Comparison of ENCODE assay signal across 13 cellular contexts in genomic region chr10:24255907-24256306, GRCh38. TPM values are rescaled to one million over a fixed set of nuclear protein-coding genes. Genes with fewer than 3 reads are reported as not detected.
DNase-seq lines count a peak whose midpoint lies in the region; ATAC-seq and TF ChIP-seq lines count a peak whose summit lies in the region.
"Had no signal": no experiment of that assay in that cellular context is flagged by ENCODE, and none has a peak within 500 bp of the region (broad histone marks: within the 10 kb centered on the region; RNA-seq: fewer than 3 reads in every experiment).

No MANE protein-coding gene starts in this region.

- TF ChIP-seq CTCF in IMR-90 (conservative IDR thresholded peaks at IDR 0.05; ENCODE audit: low read depth, low read length) (no peak), testis (IDR thresholded peaks at IDR 0.05) (no peak), spleen (IDR thresholded peaks at IDR 0.05 in 8 of 11, conservative IDR thresholded peaks at IDR 0.05 in 3 of 11) (no peak)

- H2AK9ac ChIP-seq in IMR-90 (replicated peaks; ENCODE audit: low read depth, low read length, poor library complexity): no peak overlapping the region

- TF ChIP-seq POLR2A in IMR-90 (IDR thresholded peaks at IDR 0.05; ENCODE audit: low read depth, low read length): no peak
- TF ChIP-seq POLR2A in testis (IDR thresholded peaks at IDR 0.05): no peak
- TF ChIP-seq POLR2A in spleen (IDR thresholded peaks at IDR 0.05): no peak

- no peak overlapping the region for H2AK5ac ChIP-seq in IMR-90 (ENCODE audit: low read depth, low read length)

- no peak overlapping the region for H2BK120ac ChIP-seq in IMR-90 (ENCODE audit: low read depth, low read length)

- no peak overlapping the region for H4K8ac ChIP-seq in IMR-90 (ENCODE audit: low read depth in 2 of 2, low read length in 2 of 2)

- no peak overlapping the region for H3K4me2 ChIP-seq in IMR-90 (ENCODE audit: low read depth, low read length)

- in situ Hi-C loops in IMR-90 (cut with MboI; ENCODE audit: low sequenced_read_pairs): no loop called here

- intact Hi-C loops in IMR-90 (cut with micrococcal nuclease): no loop called here
- intact Hi-C loops in testis (cut with DNase I; ENCODE audit: low total_unique reads): no loop called here
- intact Hi-C loops in spleen (cut with DNase I; ENCODE audit: low total_unique reads): no loop called here

- H3K9ac ChIP-seq in IMR-90 (ENCODE audit: low read depth, low read length): no peak overlapping the region
- H3K9ac ChIP-seq in iPS-15b (ENCODE audit: low read depth, low read length): peak overlapping the region; percentile 12

- H3K79me1 ChIP-seq in IMR-90 (ENCODE audit: low read depth in 1 of 2, low read length in 2 of 2): no peaks in the 10 kb centered on the region

- H2BK5ac ChIP-seq in IMR-90 (ENCODE audit: low read depth, low read length, poor library complexity, severe bottlenecking): no peak overlapping the region

- H2BK20ac ChIP-seq in IMR-90 (ENCODE audit: low read depth, low read length): no peak overlapping the region

- no peak overlapping the region for H3K14ac ChIP-seq in IMR-90 (replicated peaks; ENCODE audit: low read depth, low read length)

- no peak overlapping the region for H4K5ac ChIP-seq in IMR-90 (ENCODE audit: low read depth, low read length)

- dilution Hi-C loops in IMR-90 (cut with HindIII; ENCODE audit: low sequenced_read_pairs, unreplicated experiment): no loop called here

- H2AFZ ChIP-seq in IMR-90 (replicated peaks; ENCODE audit: low read length, poor library complexity): peak overlapping the region; percentile 16

- H3K27ac ChIP-seq in IMR-90 (ENCODE audit: insufficient read depth, low read length): no peak overlapping the region
- H3K27ac ChIP-seq in testis: peak overlapping the region; percentile 36 to 81
- no peak overlapping the region for H3K27ac ChIP-seq in spleen
- H3K27ac ChIP-seq: HL-60, sigmoid colon had no signal

- H2BK15ac ChIP-seq in IMR-90 (ENCODE audit: low read depth, low read length): no peak overlapping the region

- H3K18ac ChIP-seq in IMR-90 (ENCODE audit: low read depth, low read length): no peak overlapping the region; the same call in 1 of the 2 replicates

- no peaks in the 10 kb centered on the region for H3K27me3 ChIP-seq in IMR-90 (ENCODE audit: control insufficient read depth, insufficient read depth, low read length)
- H3K27me3 ChIP-seq in iPS-15b (ENCODE audit: control insufficient read depth, insufficient read depth, low read length): no peaks in the 10 kb centered on the region
- no peaks in the 10 kb centered on the region for H3K27me3 ChIP-seq in testis
- no peaks in the 10 kb centered on the region for H3K27me3 ChIP-seq in spleen (replicated peaks in 1 of 7)
- H3K27me3 ChIP-seq: sigmoid colon had no signal

- DNase-seq in IMR-90: no peak
- peak; percentile 52 for DNase-seq in astrocyte of the hippocampus (ENCODE audit: low read depth, low spot score)
- peak; percentile 46 for DNase-seq in testis
- DNase-seq in COLO829 (ENCODE audit: low spot score): no peak
- DNase-seq in COLO668 (lab: John Stamatoyannopoulos, UW; ENCODE audit: unreplicated experiment): no peak
- DNase-seq in spleen: no peak
- DNase-seq in NCI-H1436 (lab: John Stamatoyannopoulos, UW): no peak
- DNase-seq: activated CD4-positive, alpha-beta T cell treated with anti-CD3 and anti-CD28 coated beads for 48 hours; activated naive CD4-positive, alpha-beta T cell treated with anti-CD3 and anti-CD28 coated beads, Interleukin-2, amount 50 U/mL, for 16 hours; SIG-M5; sigmoid colon had no signal

- H3K4me1 ChIP-seq in IMR-90 (ENCODE audit: control insufficient read depth, insufficient read depth, low read length) (no peaks in the 10 kb centered on the region), iPS-15b (ENCODE audit: control insufficient read depth, insufficient read depth, low read length) (peaks cover 26% of the 10 kb centered on the region), testis (peaks cover 32% of the 10 kb centered on the region), spleen (no peaks in the 10 kb centered on the region)

- POLR2A ChIA-PET in IMR-90 (lab: Charles Lee; ENCODE audit: unreplicated experiment): no interaction called here

- H3K4me3 ChIP-seq in IMR-90 (ENCODE audit: insufficient read depth, low read depth, low read length) (no peak overlapping the region), iPS-15b (ENCODE audit: low read depth, low read length) (peak overlapping the region; percentile 52), testis (no peak overlapping the region), spleen (no peak overlapping the region)
- H3K4me3 ChIP-seq: sigmoid colon had no signal

- no peaks in the 10 kb centered on the region for H4K20me1 ChIP-seq in IMR-90 (ENCODE audit: insufficient read depth, low read length)

- no peak for TF ChIP-seq RAD21 in IMR-90 (IDR thresholded peaks at IDR 0.05; ENCODE audit: low read length)

- no peaks in the 10 kb centered on the region for H3K36me3 ChIP-seq in IMR-90 (ENCODE audit: control insufficient read depth, insufficient read depth, low read length)
- H3K36me3 ChIP-seq in iPS-15b (ENCODE audit: control insufficient read depth, insufficient read depth, low read length): no peaks in the 10 kb centered on the region
- H3K36me3 ChIP-seq in testis (ENCODE audit: low read depth, missing control alignments): no peaks in the 10 kb centered on the region
- no peaks in the 10 kb centered on the region for H3K36me3 ChIP-seq in spleen
- H3K36me3 ChIP-seq: sigmoid colon had no signal

- H3K9me3 ChIP-seq in IMR-90 (ENCODE audit: control insufficient read depth, insufficient read depth, low read length): no peaks in the 10 kb centered on the region
- H3K9me3 ChIP-seq in iPS-15b (ENCODE audit: control insufficient read depth, insufficient read depth, low read length): no peaks in the 10 kb centered on the region
- no peaks in the 10 kb centered on the region for H3K9me3 ChIP-seq in testis
- no peaks in the 10 kb centered on the region for H3K9me3 ChIP-seq in spleen
- H3K9me3 ChIP-seq: sigmoid colon had no signal

- H3K4ac ChIP-seq in IMR-90 (ENCODE audit: low read depth, low read length): no peak overlapping the region

- ATAC-seq in IMR-90 (ENCODE audit: low read depth): no peak; the same call in 1 of the 2 replicates

- no TSS peak for BruUV-seq in IMR-90 (replicated peaks; lab: Mats Ljungman, UMichigan)

- no peak overlapping the region for H4K91ac ChIP-seq in IMR-90 (ENCODE audit: insufficient read depth, low read depth, low read length)

- no peaks in the 10 kb centered on the region for H3K9me1 ChIP-seq in IMR-90 (ENCODE audit: insufficient read depth, low read length)

- H3K23ac ChIP-seq in IMR-90 (ENCODE audit: low read depth, low read length): no peak overlapping the region

- no peak overlapping the region for H3K56ac ChIP-seq in IMR-90 (ENCODE audit: extremely low read depth, insufficient read depth, low read length)

- WGBS in IMR-90 (ENCODE audit: extremely low coverage in 2 of 2, insufficient read length in 1 of 2), 2 experiments: no CpG with 5 or more reads among the region's 5 CpGs
- 31 to 33% methylated on average over 5 of the region's 5 CpGs for WGBS in testis, 2 donors
- 66 to 82% (median 74%) methylated on average over 5 of the region's 5 CpGs for WGBS in spleen, 5 donors

- CTCF ChIA-PET in IMR-90 (lab: Yijun Ruan, JAX): no interaction called here

TF ChIP-seq in IMR-90, 13 proteins besides CTCF, POLR2A, EP300 and RAD21:
- TF ChIP-seq MAFK (IDR thresholded peaks at IDR 0.05; ENCODE audit: low read depth, low read length): no peak
- no peak for TF ChIP-seq NFE2L2 (IDR thresholded peaks at IDR 0.05; ENCODE audit: low read depth, low read length)
- TF ChIP-seq MAZ (IDR thresholded peaks at IDR 0.05; ENCODE audit: borderline replicate concordance, low read depth, low read length): no peak
- TF ChIP-seq BHLHE40 (IDR thresholded peaks at IDR 0.05; ENCODE audit: low read depth, low read length): no peak
- no peak for TF ChIP-seq MXI1 (IDR thresholded peaks at IDR 0.05; ENCODE audit: borderline replicate concordance, low read depth, low read length)

RNA-seq across cellular contexts. Expression of gene KIAA1217, which starts 47.0 kb away (rescaled TPM):
- 3.1 and 3.4 TPM in 2 replicates for total RNA-seq in IMR-90 (2012; rRNA removed)
- polyA plus RNA-seq in IMR-90 (2012; rRNA removed): 3.4 and 4.4 TPM in 2 replicates
- polyA plus RNA-seq in IMR-90 (2012; cell fraction: cytosol; rRNA removed): 2.3 and 3.1 TPM in 2 replicates
- polyA plus RNA-seq in IMR-90 (2012; cell fraction: nucleus; rRNA removed; ENCODE audit: low replicate concordance): 7.0 and 13.4 TPM in 2 replicates
- 100 to 1,000 TPM; 134 to 197 TPM for total RNA-seq in testis
- 40.0 TPM for polyA plus RNA-seq in testis (ENCODE audit: insufficient read depth, low read depth, low replicate concordance)
- total RNA-seq in spleen: 10 to 100 TPM; 14.8 to 40.7 (median 27.4) TPM
- 1 to 10 TPM; 2.2 to 5.2 (median 3.0) TPM for polyA plus RNA-seq in spleen

Comparison
In these comparisons a context has a peak if more than half of its experiments do, and no peak if none do; other contexts are left out.
1. DNase-seq: peak in astrocyte of the hippocampus (single experiment) and testis (single experiment); none in IMR-90 (single experiment), COLO829 (single experiment), COLO668 (single experiment), spleen (single experiment) and NCI-H1436 (single experiment).
2. H3K27ac ChIP-seq: peak in testis (2 of 2); none in IMR-90 (single experiment) and spleen (0 of 8).